Comparison of ENCODE assay signal across 27 cellular contexts in genomic region chr22:43471606-43472135, GRCh38. TPM values are rescaled to one million over a fixed set of nuclear protein-coding genes. Genes with fewer than 3 reads are reported as not detected.
"Had no signal": no experiment of that assay in that cellular context is flagged by ENCODE, and none has a peak within 500 bp of the region (broad histone marks: within the 10 kb centered on the region; RNA-seq: fewer than 3 reads in every experiment).

No MANE protein-coding gene starts in this region.

- H3K27me3 ChIP-seq: hepatocyte, right lobe of liver, tibial nerve, vagina had no signal

- DNase-seq: heart right ventricle; islet precursor cell; left ventricle myocardium inferior; mesendoderm; midbrain; mucosa of descending colon; naive thymus-derived CD4-positive, alpha-beta T cell; psoas muscle; right lobe of liver; stimulated activated CD4-positive, alpha-beta T cell treated with anti-CD3 and anti-CD28 coated beads, Interleukin-12 subunit alpha, Interleukin-12 subunit beta, amount 100 ng/mL, for 4 hours; stimulated activated CD4-positive, alpha-beta T cell treated with anti-CD3 and anti-CD28 coated beads, Interleukin-15, amount 100 ng/mL, for 24 hours; stimulated activated CD4-positive, alpha-beta T cell treated with anti-CD3 and anti-CD28 coated beads, Interleukin-2, amount 100 ng/mL, for 24 hours; stimulated activated CD4-positive, alpha-beta T cell treated with anti-CD3 and anti-CD28 coated beads, Interleukin-4, amount 100 ng/mL, for 1 hour; stimulated activated naive B cell treated with anti-CD40 and anti-IgM and Interleukin-4, amounts not matched to agents 10 μg/mL and 1 μg/mL and 100 μg/mL, for 72 hours; stimulated activated naive CD8-positive, alpha-beta T cell treated with anti-CD3 and anti-CD28 coated beads, Interleukin-15, Interleukin-2, amounts not matched to agents 100 U/mL and 50 U/mL, for 24 hours; stomach had no signal

- H3K4me1 ChIP-seq: heart right ventricle, left ventricle myocardium inferior, parathyroid adenoma, psoas muscle, vagina had no signal

- H3K36me3 ChIP-seq: heart right ventricle, left ventricle myocardium inferior, right lobe of liver, stomach, tibial nerve, vagina had no signal

- H3K9me3 ChIP-seq: heart right ventricle, left ventricle myocardium inferior, mucosa of descending colon, psoas muscle, right lobe of liver, stomach, tibial nerve, vagina had no signal

- H3K27ac ChIP-seq: heart right ventricle, hepatocyte, left ventricle myocardium inferior, parathyroid adenoma, psoas muscle, right lobe of liver, stomach, tibial nerve, vagina had no signal

- H3K4me3 ChIP-seq: heart right ventricle, hepatocyte, left ventricle myocardium inferior, lung, mucosa of descending colon, psoas muscle, right lobe of liver, smooth muscle cell, stomach, tibial nerve, vagina had no signal

RNA-seq across cellular contexts. Expression of gene MPPED1, which starts 59.9 kb away (rescaled TPM):
- total RNA-seq: heart right ventricle; kidney epithelial cell; left ventricle myocardium inferior; myocyte; naive thymus-derived CD4-positive, alpha-beta T cell; natural killer cell treated with Interleukin-12 subunit alpha and Interleukin-12 subunit beta and Interleukin-15 and Interleukin-18, amount 100 ng/mL, for 72 hours; osteoblast; posterior vena cava; psoas muscle; smooth muscle cell had no signal
- polyA plus RNA-seq: naive thymus-derived CD4-positive, alpha-beta T cell; smooth muscle cell had no signal
